ENCODE assay signal across 8 cellular contexts in genomic region chr1:171741872-171742576, GRCh38. TPM values are rescaled to one million over a fixed set of nuclear protein-coding genes. Genes with fewer than 3 reads are reported as not detected.
DNase-seq lines count a peak whose midpoint lies in the region; ATAC-seq and TF ChIP-seq lines count a peak whose summit lies in the region.

VAMP4 (minus strand) TSS chr1:171742065; CDS start chr1:171738414, 3,651 bp downstream.

- H3K4me3 ChIP-seq in left lung: peak within 1 kb of the TSS; percentile 91 to 95

- TF ChIP-seq CTCF in C4-2B (conservative IDR thresholded peaks at IDR 0.05): no peak
- TF ChIP-seq CTCF in left lung (IDR thresholded peaks at IDR 0.05): no peak

- H3K4me1 ChIP-seq in left lung: peaks cover 13 to 57% of the 10 kb centered on the region in 2 donors

- H3K36me3 ChIP-seq in left lung: peaks cover 0 to 10% of the 10 kb centered on the region in 2 donors

- H3K27ac ChIP-seq in C4-2B: peak within 1 kb of the TSS; percentile 86
- peak within 1 kb of the TSS; percentile 96 to 98 for H3K27ac ChIP-seq in left lung

- no peaks in the 10 kb centered on the region for H3K27me3 ChIP-seq in left lung

- ATAC-seq in GM19328 (IDR thresholded peaks at IDR 0.05; ENCODE audit: unreplicated experiment) (peak; percentile 87), HG03460 (IDR thresholded peaks at IDR 0.05; ENCODE audit: unreplicated experiment) (peak; percentile 91), left lung (peak; percentile 95)

- H3K9me3 ChIP-seq in left lung: no peaks in the 10 kb centered on the region

- DNase-seq in NCI-H526 treated with DMSO at 0.1 percent for 48 hours (lab: John Stamatoyannopoulos, UW): peak; percentile 96
- DNase-seq in activated CD4-positive, alpha-beta T cell treated with anti-CD3 and anti-CD28 coated beads, Interleukin-2, amount 50 U/mL, for 24 hours (ENCODE audit: low read depth in 1 of 2, low spot score in 1 of 2): peak; percentile 75 to 77
- DNase-seq in dedifferentiated amniotic fluid mesenchymal stem cell (ENCODE audit: extremely low spot score): peak; percentile 81
- DNase-seq in left lung: peak; percentile 92 to 97
- DNase-seq in stimulated activated CD4-positive, alpha-beta T cell treated with anti-CD3 and anti-CD28 coated beads, Interleukin-2, amount 100 ng/mL, for 4 hours (ENCODE audit: low read depth): peak; percentile 78

- intact Hi-C loops in left lung (cut with DNase I): no loop called here

RNA-seq across cellular contexts. Expression of gene VAMP4, which starts in this region (rescaled TPM):
- 10 to 100 TPM; 14.7 to 18.8 TPM for total RNA-seq in left lung

Comparison
In these comparisons a context has a peak if more than half of its experiments do, and no peak if none do; other contexts are left out.
1. Peak in every context shown above with its lines: DNase-seq, ATAC-seq, H3K4me3 ChIP-seq and H3K27ac ChIP-seq.